ENCODE assay signal across 1 cellular context in genomic region chr7:23471090-23471859, GRCh38.
TF ChIP-seq lines count a peak whose summit lies in the region.

No MANE protein-coding gene starts in this region.

TF ChIP-seq in HepG2, 621 proteins besides CTCF, POLR2A, EP300 and RAD21 (continued from another document and continues in another):
- no peak for TF ChIP-seq PCBP1 (IDR thresholded peaks at IDR 0.05; ENCODE audit: borderline replicate concordance, low read depth, low read length)
- no peak for TF ChIP-seq SP2 (CRISPR knock-in tag; IDR thresholded peaks at IDR 0.05)
- TF ChIP-seq TBX2 (CRISPR knock-in tag; IDR thresholded peaks at IDR 0.05; ENCODE audit: borderline replicate concordance), result peak; percentile 48; the same call in 1 of the 2 replicates
- no peak for TF ChIP-seq ZNF773 (CRISPR knock-in tag; IDR thresholded peaks at IDR 0.05; ENCODE audit: borderline replicate concordance)
- TF ChIP-seq ZKSCAN8 (CRISPR knock-in tag; IDR thresholded peaks at IDR 0.05; ENCODE audit: borderline replicate concordance), result no peak
- TF ChIP-seq NFYB (CRISPR knock-in tag; IDR thresholded peaks at IDR 0.05), result peak; percentile 26; the same call in 1 of the 2 replicates
- no peak for TF ChIP-seq TRIM22 (IDR thresholded peaks at IDR 0.05)
- TF ChIP-seq NFKBIZ (CRISPR knock-in tag; IDR thresholded peaks at IDR 0.05), result no peak
- TF ChIP-seq ZNF749 (CRISPR knock-in tag; IDR thresholded peaks at IDR 0.05; ENCODE audit: borderline replicate concordance), result no peak
- TF ChIP-seq BCL6 (CRISPR knock-in tag; IDR thresholded peaks at IDR 0.05), result peak; percentile 40; the same call in 1 of the 2 replicates
- TF ChIP-seq SOX5 (CRISPR knock-in tag; IDR thresholded peaks at IDR 0.05; ENCODE audit: borderline replicate concordance), result no peak; the same call in 1 of the 2 replicates
- TF ChIP-seq NR2F6 (IDR thresholded peaks at IDR 0.05), result no peak
- peak; percentile 38; the same call in 1 of the 2 replicates for TF ChIP-seq NR2F6 (CRISPR knock-in tag; IDR thresholded peaks at IDR 0.05)
- 0 out of 2 replicates have a peak, but pooled peaks have one; percentile 34 for TF ChIP-seq KLF6 (CRISPR knock-in tag; IDR thresholded peaks at IDR 0.05)
- TF ChIP-seq SMAD1 (CRISPR knock-in tag; IDR thresholded peaks at IDR 0.05; ENCODE audit: borderline replicate concordance, low read depth), result no peak
- no peak for TF ChIP-seq SNAPC2 (CRISPR knock-in tag; IDR thresholded peaks at IDR 0.05)
- peak; percentile 65; the same call in 1 of the 2 replicates for TF ChIP-seq GABPB1 (CRISPR knock-in tag; IDR thresholded peaks at IDR 0.05)
- TF ChIP-seq HNRNPK (IDR thresholded peaks at IDR 0.05; ENCODE audit: low read depth, low read length, poor library complexity, severe bottlenecking), result peak; percentile 99
- TF ChIP-seq ARID4A (CRISPR knock-in tag; IDR thresholded peaks at IDR 0.05; ENCODE audit: borderline replicate concordance), result peak; percentile 51; the same call in 1 of the 2 replicates
- TF ChIP-seq ZNF704 (CRISPR knock-in tag; IDR thresholded peaks at IDR 0.05; ENCODE audit: borderline replicate concordance), result no peak
- TF ChIP-seq ETV5 (CRISPR knock-in tag; IDR thresholded peaks at IDR 0.05; ENCODE audit: borderline replicate concordance), result no peak
- TF ChIP-seq TFDP2 (CRISPR knock-in tag; IDR thresholded peaks at IDR 0.05), result 0 out of 2 replicates have a peak, but pooled peaks have one; percentile 27
- TF ChIP-seq ZNF281 (CRISPR knock-in tag; IDR thresholded peaks at IDR 0.05; ENCODE audit: borderline replicate concordance), result peak; percentile 94
- TF ChIP-seq KDM2A (CRISPR knock-in tag; IDR thresholded peaks at IDR 0.05; ENCODE audit: borderline replicate concordance, low read depth), result peak; percentile 24; the same call in 1 of the 2 replicates
- TF ChIP-seq ZNF101 (CRISPR knock-in tag; IDR thresholded peaks at IDR 0.05; ENCODE audit: borderline replicate concordance, low read depth), result no peak
- no peak for TF ChIP-seq STAG1 (CRISPR knock-in tag; IDR thresholded peaks at IDR 0.05)
- peak; percentile 72; the same call in 1 of the 2 replicates for TF ChIP-seq HIC2 (CRISPR knock-in tag; IDR thresholded peaks at IDR 0.05; ENCODE audit: low read depth)
- no peak for TF ChIP-seq ZNF777 (CRISPR knock-in tag; IDR thresholded peaks at IDR 0.05)
- no peak for TF ChIP-seq ZBED4 (CRISPR knock-in tag; IDR thresholded peaks at IDR 0.05; ENCODE audit: borderline replicate concordance)
- TF ChIP-seq PRMT3 (CRISPR knock-in tag; IDR thresholded peaks at IDR 0.05; ENCODE audit: borderline replicate concordance, low read depth), result no peak
- TF ChIP-seq SKIL (CRISPR knock-in tag; IDR thresholded peaks at IDR 0.05; ENCODE audit: borderline replicate concordance), result peak; percentile 33; the same call in 1 of the 2 replicates
- no peak for TF ChIP-seq RFXAP (CRISPR knock-in tag; IDR thresholded peaks at IDR 0.05; ENCODE audit: borderline replicate concordance)
- peak; percentile 59; the same call in 1 of the 2 replicates for TF ChIP-seq MAZ (IDR thresholded peaks at IDR 0.05; ENCODE audit: borderline replicate concordance, low read depth, low read length)
- TF ChIP-seq MAZ (CRISPR knock-in tag; IDR thresholded peaks at IDR 0.05; ENCODE audit: low read depth), result peak; percentile 53; the same call in 1 of the 2 replicates
- no peak for TF ChIP-seq SRSF1 (optimal IDR thresholded peaks at IDR 0.05; ENCODE audit: low read depth, low read length)
- TF ChIP-seq ZNF331 (CRISPR knock-in tag; IDR thresholded peaks at IDR 0.05), result peak; percentile 35; the same call in 1 of the 2 replicates
- TF ChIP-seq KAT7 (CRISPR knock-in tag; IDR thresholded peaks at IDR 0.05; ENCODE audit: borderline replicate concordance), result 0 out of 2 replicates have a peak, but pooled peaks have one; percentile 23
- peak; percentile 27; the same call in 1 of the 2 replicates for TF ChIP-seq SPEN (CRISPR knock-in tag; IDR thresholded peaks at IDR 0.05; ENCODE audit: low read depth)
- no peak for TF ChIP-seq RORA (CRISPR knock-in tag; IDR thresholded peaks at IDR 0.05)
- peak; percentile 54; the same call in 1 of the 2 replicates for TF ChIP-seq ZSCAN21 (CRISPR knock-in tag; IDR thresholded peaks at IDR 0.05; ENCODE audit: borderline replicate concordance)
- TF ChIP-seq PHF20 (CRISPR knock-in tag; IDR thresholded peaks at IDR 0.05), result peak; percentile 27; the same call in 1 of the 2 replicates
- no peak for TF ChIP-seq CAMTA2 (CRISPR knock-in tag; IDR thresholded peaks at IDR 0.05; ENCODE audit: borderline replicate concordance)
- no peak for TF ChIP-seq ZNF451 (CRISPR knock-in tag; IDR thresholded peaks at IDR 0.05)
- TF ChIP-seq CCDC6 (CRISPR knock-in tag; IDR thresholded peaks at IDR 0.05), result 0 out of 2 replicates have a peak, but pooled peaks have one; percentile 17
- peak; percentile 19; the same call in 1 of the 2 replicates for TF ChIP-seq GATAD2A (CRISPR knock-in tag; IDR thresholded peaks at IDR 0.05)
